ENCODE assay signal across 9 cellular contexts in the genomic region with DNA sequence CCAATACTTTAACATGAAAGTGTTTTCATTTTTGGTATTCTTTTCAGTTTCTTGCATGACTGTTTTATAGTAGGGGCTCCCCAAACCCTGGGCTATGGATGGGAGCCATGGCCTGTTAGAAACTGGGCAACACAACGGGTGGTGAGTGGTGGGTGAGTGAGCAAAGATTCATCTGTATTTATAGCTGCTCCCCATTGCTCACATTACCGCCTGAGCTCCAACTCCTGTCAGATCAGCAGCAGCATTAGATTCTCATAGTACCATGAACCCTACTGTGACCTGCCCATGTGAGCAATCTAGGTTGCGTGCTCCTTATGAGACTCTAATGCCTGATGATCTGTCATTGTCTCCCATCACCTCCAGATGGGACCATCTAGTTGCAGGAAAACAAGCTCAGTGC. TPM values are rescaled to one million over a fixed set of nuclear protein-coding genes. Genes with fewer than 3 reads are reported as not detected.
"Had no signal": no experiment of that assay in that cellular context is flagged by ENCODE, and none has a peak within 500 bp of the region (broad histone marks: within the 10 kb centered on the region; RNA-seq: fewer than 3 reads in every experiment).

No MANE protein-coding gene starts in this region.

- H3K36me3 ChIP-seq: HAP-1 had no signal

- H3K4me3 Mint-ChIP-seq: GM23338, H9, HFFc6 had no signal

- ATAC-seq: GM23338, HCT116 had no signal

- DNase-seq: GM23248, GOT3, H7, H9, HCEC 1CT, HFFc6 had no signal

- H3K9me3 Mint-ChIP-seq: GM23338 had no signal

- H3K27ac Mint-ChIP-seq: GM23338, H9, HFFc6 had no signal

- H3K4me1 ChIP-seq: HAP-1 had no signal

- H3K4me3 ChIP-seq: GM23248, GM23338, HAP-1 had no signal

- H3K27ac ChIP-seq: GM23248 had no signal

- H3K9me3 ChIP-seq: HAP-1 had no signal

RNA-seq across cellular contexts. Expression of gene HMGCLL1, which starts 42.3 kb away (rescaled TPM):
- total RNA-seq: GM23248, HFFc6 had no signal
